Comparison of ENCODE assay signal across 21 cellular contexts in genomic region chr2:73762571-73762970, GRCh38. TPM values are rescaled to one million over a fixed set of nuclear protein-coding genes. Genes with fewer than 3 reads are reported as not detected.
"Had no signal": no experiment of that assay in that cellular context is flagged by ENCODE, and none has a peak within 500 bp of the region (broad histone marks: within the 10 kb centered on the region; RNA-seq: fewer than 3 reads in every experiment).

No MANE protein-coding gene starts in this region.

- H3K4me3 ChIP-seq: breast epithelium, heart left ventricle, lower lobe of right lung, prostate gland, right lobe of liver had no signal

- H3K27me3 ChIP-seq: breast epithelium, heart left ventricle, right lobe of liver had no signal

- H3K9me3 ChIP-seq: breast epithelium, heart left ventricle, lower lobe of right lung, prostate gland, right lobe of liver had no signal

- H3K36me3 ChIP-seq: breast epithelium had no signal

- DNase-seq: activated CD4-positive, alpha-beta T cell treated with anti-CD3 and anti-CD28 coated beads, Interleukin-2, amount 10 ng/mL, durations not matched to agents 7 days and 5 days; activated CD8-positive, alpha-beta memory T cell treated with anti-CD3 and anti-CD28 coated beads for 24 hours; activated naive CD4-positive, alpha-beta T cell; anterior cingulate cortex; foreskin melanocyte; heart left ventricle; left colon; lower lobe of right lung; right lobe of liver; stimulated activated naive CD8-positive, alpha-beta T cell treated with anti-CD3 and anti-CD28 coated beads, Interleukin-15, Interleukin-2, amounts not matched to agents 100 U/mL and 50 U/mL, for 24 hours had no signal

- H3K4me1 ChIP-seq: breast epithelium, prostate gland had no signal

- H3K27ac ChIP-seq: breast epithelium, epithelial cell of prostate, heart left ventricle, lower lobe of right lung, prostate gland, right lobe of liver had no signal

- ATAC-seq: heart left ventricle; left colon; lower lobe of right lung; right lobe of liver; stimulated activated naive CD8-positive, alpha-beta T cell treated with anti-CD3 and anti-CD28 coated beads, Interleukin-15, Interleukin-2, amounts not matched to agents 100 U/mL and 50 U/mL, for 24 hours had no signal

RNA-seq across cellular contexts. Expression of gene C2orf78, which starts 21.4 kb away (rescaled TPM):
- total RNA-seq: activated CD4-positive, alpha-beta T cell treated with anti-CD3 and anti-CD28 coated beads, Interleukin-2, amount 10 ng/mL, durations not matched to agents 7 days and 5 days; activated T-helper 1 cell treated with anti-CD3 and anti-CD28 coated beads, Interleukin-12 subunit alpha, Interleukin-12 subunit beta, Interleukin-2, Interleukin-4 antibody, amounts not matched to agents 30 ng/mL and 10 ng/mL and 1 ng/mL, durations not matched to agents 14 hours and 24 hours and 36 hours; breast epithelium; cerebellum; dermis microvascular lymphatic vessel endothelial cell; fibroblast of lung; heart left ventricle; left colon; lower lobe of right lung; mesothelial cell of epicardium; neural crest cell; osteoblast; T-helper 1 cell treated with Interleukin-12 subunit alpha and Interleukin-12 subunit beta and Interleukin-4 antibody, amounts not matched to agents 30 ng/mL and 1 ng/mL, for 36 hours had no signal
- polyA plus RNA-seq: fibroblast of lung, heart left ventricle had no signal
